8 cellular contexts compared by ENCODE assay signal in the genomic region with DNA sequence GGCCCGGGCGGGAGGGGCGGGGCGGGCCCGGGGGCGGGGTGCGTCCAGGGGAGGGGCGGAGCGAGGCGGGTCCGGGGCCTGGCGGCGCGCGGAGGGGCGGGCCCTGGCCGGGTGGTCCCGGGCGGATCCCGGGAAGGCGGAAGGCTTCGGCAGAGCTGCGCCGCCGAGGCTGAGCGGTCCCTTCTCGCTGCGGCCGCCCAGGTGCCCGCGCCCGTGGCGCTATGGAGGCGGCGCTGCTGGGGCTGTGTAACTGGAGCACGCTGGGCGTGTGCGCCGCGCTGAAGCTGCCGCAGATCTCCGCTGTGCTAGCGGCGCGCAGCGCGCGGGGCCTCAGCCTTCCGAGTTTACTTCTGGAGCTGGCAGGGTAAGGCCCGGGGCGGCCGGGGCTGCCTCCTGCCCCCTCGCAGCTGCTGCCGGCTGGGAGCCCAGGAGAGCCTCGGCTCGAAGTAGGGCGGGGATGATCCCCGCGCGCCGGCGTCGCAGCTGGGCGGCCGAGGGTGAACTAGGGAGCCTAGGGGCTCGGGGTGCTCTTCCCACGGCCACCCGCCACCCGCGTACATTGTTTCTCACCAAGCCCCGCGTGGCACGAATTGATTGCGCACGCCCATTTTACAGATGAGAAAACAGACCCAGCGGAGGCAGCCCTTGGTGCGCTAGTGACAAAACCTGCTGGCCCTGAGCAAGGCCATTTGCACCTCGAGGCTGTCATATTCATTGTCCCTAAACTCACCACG. TPM values are rescaled to one million over a fixed set of nuclear protein-coding genes. Genes with fewer than 3 reads are reported as not detected.
A peak's percentile ranks its signal among the peaks of the same experiment; 100 is the strongest.
DNase-seq lines count a peak whose midpoint lies in the region; ATAC-seq and TF ChIP-seq lines count a peak whose summit lies in the region.

A gene (plus strand): TSS at position 142 of the 734 bp plus-strand sequence. CDS start 80 bp downstream, at position 222.

- no peaks in the 10 kb centered on the region for H3K36me3 ChIP-seq in parathyroid adenoma (ENCODE audit: control insufficient read depth, insufficient read depth, low read length)

- H3K4me1 Mint-ChIP-seq in Calu3 (ENCODE audit: low read depth, unreplicated experiment), result no peaks in the 10 kb centered on the region
- H3K4me1 Mint-ChIP-seq in activated CD8-positive, alpha-beta T cell treated with anti-CD3 and anti-CD28 coated beads for 36 hours (ENCODE audit: low read depth), result peaks cover 17% of the 10 kb centered on the region

- POLR2A ChIA-PET in activated CD8-positive, alpha-beta T cell treated with anti-CD3 and anti-CD28 coated beads for 36 hours (lab: Charles Lee), result interaction anchor here (0.6 to 1.0 kb wide), 5 partner anchors 9 to 310 kb away, joined by 3 to 6 read pairs (median 4); a partner anchor contains a TSS

- H3K4me2 ChIP-seq in parathyroid adenoma (ENCODE audit: low read length), result peak within 1 kb of the TSS; percentile 98

- TF ChIP-seq CTCF in Calu3 (IDR thresholded peaks at IDR 0.05; ENCODE audit: unreplicated experiment), result no peak
- no peak for TF ChIP-seq CTCF in activated CD8-positive, alpha-beta T cell treated with anti-CD3 and anti-CD28 coated beads for 36 hours (IDR thresholded peaks at IDR 0.05)
- no peak for TF ChIP-seq CTCF in parathyroid adenoma (IDR thresholded peaks at IDR 0.05)
- TF ChIP-seq CTCF in GM13977 (IDR thresholded peaks at IDR 0.05; ENCODE audit: extremely low read depth, insufficient read depth, missing control alignments), result no peak

- peak within 1 kb of the TSS; percentile 77 for H3K27ac ChIP-seq in parathyroid adenoma

- H2AFZ ChIP-seq in parathyroid adenoma, result peak within 1 kb of the TSS; percentile 98

- no peaks in the 10 kb centered on the region for H3K9me3 Mint-ChIP-seq in Calu3 (ENCODE audit: low read depth, unreplicated experiment)
- no peaks in the 10 kb centered on the region for H3K9me3 Mint-ChIP-seq in activated CD8-positive, alpha-beta T cell treated with anti-CD3 and anti-CD28 coated beads for 36 hours

- H3K4me1 ChIP-seq in parathyroid adenoma, result peaks cover 11% of the 10 kb centered on the region

- in situ Hi-C loops in GM13977 (cut with MboI; ENCODE audit: low pct_unique_long_range_greater_than_20kb, low sequenced_read_pairs, unreplicated experiment), result no loop called here

- H3K27me3 ChIP-seq in parathyroid adenoma (ENCODE audit: control insufficient read depth, insufficient read depth, low read length), result no peaks in the 10 kb centered on the region

- H3K9me3 ChIP-seq in parathyroid adenoma (ENCODE audit: control insufficient read depth, low read length), result no peaks in the 10 kb centered on the region

- H3K9ac ChIP-seq in parathyroid adenoma, result no peak within 1 kb of the TSS

- H3K27me3 Mint-ChIP-seq in Calu3 (ENCODE audit: unreplicated experiment), result no peaks in the 10 kb centered on the region
- no peaks in the 10 kb centered on the region for H3K27me3 Mint-ChIP-seq in activated CD8-positive, alpha-beta T cell treated with anti-CD3 and anti-CD28 coated beads for 36 hours

- H3K27ac Mint-ChIP-seq in Calu3 (ENCODE audit: unreplicated experiment), result no peak within 1 kb of the TSS
- peak within 1 kb of the TSS; percentile 86 for H3K27ac Mint-ChIP-seq in activated CD8-positive, alpha-beta T cell treated with anti-CD3 and anti-CD28 coated beads for 36 hours

- H3K79me2 ChIP-seq in parathyroid adenoma, result no peaks in the 10 kb centered on the region

- peak within 1 kb of the TSS; percentile 76 for H3K4me3 ChIP-seq in parathyroid adenoma (ENCODE audit: low read depth, low read length)

- ATAC-seq in GM19328 (IDR thresholded peaks at IDR 0.05; ENCODE audit: unreplicated experiment), result peak; percentile 84
- ATAC-seq in HG03432 (IDR thresholded peaks at IDR 0.05; ENCODE audit: unreplicated experiment), result peak; percentile 80
- ATAC-seq in activated CD8-positive, alpha-beta T cell treated with anti-CD3 and anti-CD28 coated beads for 36 hours, result peak; percentile 75

- CTCF ChIA-PET in Calu3 (lab: Charles Lee), result interaction anchor here (0.5 to 2.2 kb wide), 4 partner anchors 23 to 581 kb away, joined by 3 to 21 read pairs (median 5); a partner anchor contains a TSS
- CTCF ChIA-PET in activated CD8-positive, alpha-beta T cell treated with anti-CD3 and anti-CD28 coated beads for 36 hours (lab: Charles Lee), result interaction anchor here (1.0 to 7.1 kb wide), 3 partner anchors 23 to 429 kb away, joined by 3 to 52 read pairs (median 4); a partner anchor contains a TSS

- intact Hi-C loops in Calu3 (cut with micrococcal nuclease; ENCODE audit: unreplicated experiment), result no loop called here
- intact Hi-C loops in activated CD8-positive, alpha-beta T cell treated with anti-CD3 and anti-CD28 coated beads for 36 hours (cut with micrococcal nuclease), result no loop called here

- DNase-seq in Calu3 (no peak), NCI-H460 (ENCODE audit: extremely low read depth, low read depth) (no peak), foreskin melanocyte (peak; percentile 63), GM13977 (ENCODE audit: low spot score) (no peak)
- peak; percentile 78 for DNase-seq in activated CD8-positive, alpha-beta T cell treated with anti-CD3 and anti-CD28 coated beads for 36 hours

- H3K4me3 Mint-ChIP-seq in Calu3 (ENCODE audit: low read depth, unreplicated experiment), result peak within 1 kb of the TSS; percentile 63
- peak within 1 kb of the TSS; percentile 77 for H3K4me3 Mint-ChIP-seq in activated CD8-positive, alpha-beta T cell treated with anti-CD3 and anti-CD28 coated beads for 36 hours

- H3K36me3 Mint-ChIP-seq in Calu3 (ENCODE audit: insufficient read depth, unreplicated experiment), result peaks cover 16% of the 10 kb centered on the region
- H3K36me3 Mint-ChIP-seq in activated CD8-positive, alpha-beta T cell treated with anti-CD3 and anti-CD28 coated beads for 36 hours (ENCODE audit: low read depth), result no peaks in the 10 kb centered on the region

- BruUV-seq in Calu3 (replicated peaks; lab: Mats Ljungman, UMichigan), result no TSS peak

RNA-seq across cellular contexts. Expression of the gene that starts here (rescaled TPM):
- total RNA-seq in Calu3 (2022), result 13.5 and 15.0 TPM in 2 replicates
- 25.5 and 32.2 TPM in 2 replicates for total RNA-seq in NCI-H460 (2014; rRNA removed; shearing (Covaris generic))
- 28.3 and 56.5 TPM in 2 replicates for polyA plus RNA-seq in NCI-H460 (2014; cell fraction: nucleus; rRNA removed)
- total RNA-seq in activated CD8-positive, alpha-beta T cell treated with anti-CD3 and anti-CD28 coated beads for 36 hours, result 10 to 100 TPM; 10.4 to 10.6 TPM

Comparison
In these comparisons a context has a peak if more than half of its experiments do, and no peak if none do; other contexts are left out.
1. DNase-seq: peak in activated CD8-positive, alpha-beta T cell treated with anti-CD3 and anti-CD28 coated beads for 36 hours (single experiment) and foreskin melanocyte (single experiment); none in Calu3 (single experiment), NCI-H460 (single experiment) and GM13977 (single experiment).
2. Peak in every context shown above with its lines, with median percentiles within 50 percentile points of each other: ATAC-seq.